Comparison of ENCODE assay signal across 8 cellular contexts in genomic region chr5:39080597-39081204, GRCh38. TPM values are rescaled to one million over a fixed set of nuclear protein-coding genes. Genes with fewer than 3 reads are reported as not detected.
DNase-seq lines count a peak whose midpoint lies in the region; ATAC-seq and TF ChIP-seq lines count a peak whose summit lies in the region.

No MANE protein-coding gene starts in this region.

- H3K36me3 Mint-ChIP-seq in T-helper 17 cell (ENCODE audit: low read depth) = peaks cover 2% of the 10 kb centered on the region
- peaks cover 3% of the 10 kb centered on the region for H3K36me3 Mint-ChIP-seq in activated T-cell treated with anti-CD3 and anti-CD28 coated beads, Interleukin-2, amount 50 U/mL, for 24 hours (ENCODE audit: low read depth)

- peak; percentile 67 for TF ChIP-seq CTCF in GM12875 (IDR thresholded peaks at IDR 0.05; ENCODE audit: borderline replicate concordance, insufficient read depth, low read depth, low read length)

- H3K4me1 Mint-ChIP-seq in T-helper 17 cell = peaks cover 12% of the 10 kb centered on the region
- H3K4me1 Mint-ChIP-seq in activated T-cell treated with anti-CD3 and anti-CD28 coated beads, Interleukin-2, amount 50 U/mL, for 24 hours (ENCODE audit: low read depth) = peaks cover 38% of the 10 kb centered on the region

- H3K4me3 ChIP-seq in GM12875 (ENCODE audit: low read depth, low read length) = no peak overlapping the region

- H3K9me3 Mint-ChIP-seq in activated T-cell treated with anti-CD3 and anti-CD28 coated beads, Interleukin-2, amount 50 U/mL, for 24 hours = peaks cover 7% of the 10 kb centered on the region

- DNase-seq in Ammon's horn (ENCODE audit: low spot score) (peak; percentile 85), LoVo (ENCODE audit: low spot score) (peak; percentile 61), T-helper 17 cell (no peak), erythroblast (lab: John Stamatoyannopoulos, UW) (peak; percentile 83 to 85), midbrain (lab: John Stamatoyannopoulos, UW) (peak; percentile 69), KG1 (lab: John Stamatoyannopoulos, UW) (no peak)
- DNase-seq in activated T-cell treated with anti-CD3 and anti-CD28 coated beads, Interleukin-2, amount 50 U/mL, for 24 hours = no peak

- H3K9me3 ChIP-seq in T-helper 17 cell (ENCODE audit: control insufficient read depth, low read length, poor library complexity, severe bottlenecking) = no peaks in the 10 kb centered on the region

- no peak for TF ChIP-seq POLR2A in erythroblast (IDR thresholded peaks at IDR 0.05; ENCODE audit: low read length)

- ATAC-seq in T-helper 17 cell = peak; percentile 77

- no peak overlapping the region for H3K4me3 Mint-ChIP-seq in T-helper 17 cell
- H3K4me3 Mint-ChIP-seq in activated T-cell treated with anti-CD3 and anti-CD28 coated beads, Interleukin-2, amount 50 U/mL, for 24 hours = no peak overlapping the region

- peak overlapping the region; percentile 24 for H3K27ac Mint-ChIP-seq in T-helper 17 cell
- H3K27ac Mint-ChIP-seq in activated T-cell treated with anti-CD3 and anti-CD28 coated beads, Interleukin-2, amount 50 U/mL, for 24 hours = no peak overlapping the region

- peaks cover 22% of the 10 kb centered on the region for H3K27me3 Mint-ChIP-seq in T-helper 17 cell
- peaks cover 50% of the 10 kb centered on the region for H3K27me3 Mint-ChIP-seq in activated T-cell treated with anti-CD3 and anti-CD28 coated beads, Interleukin-2, amount 50 U/mL, for 24 hours

RNA-seq across cellular contexts. Expression of gene RICTOR, which starts 6.5 kb away (rescaled TPM):
- total RNA-seq in T-helper 17 cell = 10 to 100 TPM; 84.8 to 88.8 TPM

Comparison
In these comparisons a context has a peak if more than half of its experiments do, and no peak if none do; other contexts are left out.
1. DNase-seq: peak in Ammon's horn (single experiment), LoVo (single experiment), erythroblast (2 of 2) and midbrain (single experiment); none in T-helper 17 cell (0 of 3), KG1 (single experiment) and activated T-cell treated with anti-CD3 and anti-CD28 coated beads, Interleukin-2, amount 50 U/mL, for 24 hours (single experiment).